In genomic region chr10:85858776-85859515, GRCh38 we compare ENCODE assay signal across 32 cellular contexts.
"Had no signal": no experiment of that assay in that cellular context is flagged by ENCODE, and none has a peak within 500 bp of the region (broad histone marks: within the 10 kb centered on the region; RNA-seq: fewer than 3 reads in every experiment).

No MANE protein-coding gene starts in this region.

- H3K27me3 ChIP-seq: body of pancreas, cardiac muscle cell, colonic mucosa, foreskin keratinocyte, gastrocnemius medialis, heart left ventricle had no signal

- H3K9me3 Mint-ChIP-seq: activated B cell treated with CpG ODN at 0.5 μM for 24 hours; activated CD4-positive, alpha-beta memory T cell treated with anti-CD3 and anti-CD28 coated beads for 36 hours; activated CD4-positive, alpha-beta T cell treated with anti-CD3 and anti-CD28 coated beads, Interleukin-2, amount 10 ng/mL, durations not matched to agents 24 days and 14 days; activated naive CD4-positive, alpha-beta T cell treated with anti-CD3 and anti-CD28 coated beads, Interleukin-2, amount 10 ng/mL, durations not matched to agents 7 days and 5 days; activated naive CD8-positive, alpha-beta T cell treated with anti-CD3 and anti-CD28 coated beads, Interleukin-2, amount 10 ng/mL, durations not matched to agents 7 days and 5 days; activated T-cell treated with anti-CD3 and anti-CD28 coated beads, Interleukin-2, amount 50 U/mL, for 24 hours; T-helper 2 cell treated with Interferon-gamma antibody and Interleukin-4, amounts not matched to agents 5 μg/mL and 100 μg/mL, for 36 hours had no signal

- H3K4me3 ChIP-seq: body of pancreas, cardiac muscle cell, colonic mucosa, gastrocnemius medialis, heart left ventricle had no signal

- H3K9me3 ChIP-seq: body of pancreas, colonic mucosa, gastrocnemius medialis, heart left ventricle had no signal

- H3K36me3 ChIP-seq: cardiac muscle cell, colonic mucosa, gastrocnemius medialis, heart left ventricle, WERI-Rb-1 had no signal

- H3K4me1 Mint-ChIP-seq: activated B cell treated with CpG ODN at 0.5 μM for 24 hours; activated CD4-positive, alpha-beta T cell treated with anti-CD3 and anti-CD28 coated beads for 36 hours; activated CD4-positive, alpha-beta T cell treated with anti-CD3 and anti-CD28 coated beads, Interleukin-2, amount 10 ng/mL, durations not matched to agents 24 days and 14 days; activated CD8-positive, alpha-beta memory T cell treated with anti-CD3 and anti-CD28 coated beads, Interleukin-2, amount 10 ng/mL, durations not matched to agents 7 days and 5 days; activated naive CD4-positive, alpha-beta T cell treated with anti-CD3 and anti-CD28 coated beads, Interleukin-2, amount 10 ng/mL, durations not matched to agents 7 days and 5 days; activated naive CD8-positive, alpha-beta T cell treated with anti-CD3 and anti-CD28 coated beads, Interleukin-2, amount 10 ng/mL, durations not matched to agents 7 days and 5 days; T-helper 17 cell had no signal

- H3K27me3 Mint-ChIP-seq: activated CD4-positive, alpha-beta T cell treated with anti-CD3 and anti-CD28 coated beads, Interleukin-2, amount 10 ng/mL, durations not matched to agents 24 days and 14 days; activated naive CD8-positive, alpha-beta T cell treated with anti-CD3 and anti-CD28 coated beads, Interleukin-2, amount 10 ng/mL, durations not matched to agents 7 days and 5 days had no signal

- ATAC-seq: activated CD4-positive, alpha-beta T cell treated with anti-CD3 and anti-CD28 coated beads for 36 hours; activated CD4-positive, CD25-positive, alpha-beta regulatory T cell treated with anti-CD3 and anti-CD28 coated beads, Interleukin-2, amount 50 U/mL, for 24 hours; activated CD8-positive, alpha-beta memory T cell treated with anti-CD3 and anti-CD28 coated beads, Interleukin-2, amount 10 ng/mL, durations not matched to agents 7 days and 5 days; activated CD8-positive, alpha-beta T cell treated with anti-CD3 and anti-CD28 coated beads, Interleukin-2, amount 10 ng/mL, durations not matched to agents 7 days and 5 days; activated naive CD4-positive, alpha-beta T cell treated with anti-CD3 and anti-CD28 coated beads, Interleukin-2, amount 50 U/mL, for 72 hours; activated T-cell treated with anti-CD3 and anti-CD28 coated beads, Interleukin-2, amount 50 U/mL, for 72 hours; body of pancreas; esophagus mucosa; foreskin keratinocyte; gastrocnemius medialis; heart left ventricle; T-helper 17 cell had no signal

- H3K4me1 ChIP-seq: body of pancreas, colonic mucosa, foreskin keratinocyte, gastrocnemius medialis, heart left ventricle had no signal

- H3K27ac Mint-ChIP-seq: activated B cell treated with CpG ODN at 0.5 μM for 24 hours; activated CD4-positive, alpha-beta memory T cell treated with anti-CD3 and anti-CD28 coated beads for 36 hours; activated CD4-positive, alpha-beta T cell treated with anti-CD3 and anti-CD28 coated beads for 36 hours; activated CD4-positive, alpha-beta T cell treated with anti-CD3 and anti-CD28 coated beads, Interleukin-2, amount 10 ng/mL, durations not matched to agents 24 days and 14 days; activated CD8-positive, alpha-beta memory T cell treated with anti-CD3 and anti-CD28 coated beads, Interleukin-2, amount 10 ng/mL, durations not matched to agents 7 days and 5 days; activated CD8-positive, alpha-beta T cell treated with anti-CD3 and anti-CD28 coated beads, Interleukin-2, amount 10 ng/mL, durations not matched to agents 7 days and 5 days; activated naive CD4-positive, alpha-beta T cell treated with anti-CD3 and anti-CD28 coated beads, Interleukin-2, amount 10 ng/mL, durations not matched to agents 7 days and 5 days; activated naive CD8-positive, alpha-beta T cell treated with anti-CD3 and anti-CD28 coated beads, Interleukin-2, amount 10 ng/mL, durations not matched to agents 7 days and 5 days; activated T-cell treated with anti-CD3 and anti-CD28 coated beads, Interleukin-2, amount 50 U/mL, for 24 hours; activated T-cell treated with anti-CD3 and anti-CD28 coated beads, Interleukin-2, amount 50 U/mL, for 72 hours; T-helper 17 cell; T-helper 2 cell treated with Interferon-gamma antibody and Interleukin-4, amounts not matched to agents 5 μg/mL and 100 μg/mL, for 36 hours had no signal

- H3K27ac ChIP-seq: body of pancreas, cardiac muscle cell, colonic mucosa, foreskin keratinocyte, gastrocnemius medialis, heart left ventricle, WERI-Rb-1 had no signal

- H3K36me3 Mint-ChIP-seq: activated CD4-positive, alpha-beta memory T cell treated with anti-CD3 and anti-CD28 coated beads for 36 hours; activated CD8-positive, alpha-beta memory T cell treated with anti-CD3 and anti-CD28 coated beads, Interleukin-2, amount 10 ng/mL, durations not matched to agents 7 days and 5 days; activated naive CD4-positive, alpha-beta T cell treated with anti-CD3 and anti-CD28 coated beads, Interleukin-2, amount 10 ng/mL, durations not matched to agents 7 days and 5 days; activated naive CD4-positive, alpha-beta T cell treated with anti-CD3 and anti-CD28 coated beads, Interleukin-2, amount 50 U/mL, for 72 hours; activated naive CD8-positive, alpha-beta T cell treated with anti-CD3 and anti-CD28 coated beads, Interleukin-2, amount 10 ng/mL, durations not matched to agents 7 days and 5 days had no signal

- DNase-seq: activated B cell treated with CpG ODN at 0.5 μM for 24 hours; activated CD4-positive, alpha-beta memory T cell treated with anti-CD3 and anti-CD28 coated beads for 36 hours; activated CD4-positive, alpha-beta T cell treated with anti-CD3 and anti-CD28 coated beads for 36 hours; activated CD4-positive, alpha-beta T cell treated with anti-CD3 and anti-CD28 coated beads, Interleukin-2, amount 10 ng/mL, durations not matched to agents 24 days and 14 days; activated CD8-positive, alpha-beta memory T cell treated with anti-CD3 and anti-CD28 coated beads, Interleukin-2, amount 10 ng/mL, durations not matched to agents 7 days and 5 days; activated CD8-positive, alpha-beta memory T cell treated with anti-CD3 and anti-CD28 coated beads, Interleukin-2, amount 50 U/mL, for 48 hours; activated CD8-positive, alpha-beta T cell treated with anti-CD3 and anti-CD28 coated beads, Interleukin-2, amount 10 ng/mL, durations not matched to agents 7 days and 5 days; activated gamma-delta T cell; activated naive CD4-positive, alpha-beta T cell; activated naive CD4-positive, alpha-beta T cell treated with anti-CD3 and anti-CD28 coated beads, Interleukin-2, amount 10 ng/mL, durations not matched to agents 7 days and 5 days; activated naive CD8-positive, alpha-beta T cell treated with anti-CD3 and anti-CD28 coated beads, Interleukin-2, amount 10 ng/mL, durations not matched to agents 7 days and 5 days; activated T-cell treated with anti-CD3 and anti-CD28 coated beads for 4 hours; activated T-cell treated with anti-CD3 and anti-CD28 coated beads, Interleukin-2, amount 50 U/mL, for 24 hours; activated T-cell treated with anti-CD3 and anti-CD28 coated beads, Interleukin-2, amount 50 U/mL, for 72 hours; body of pancreas; central memory CD4-positive, alpha-beta T cell; cerebellar nuclear complex; colonic mucosa; effector CD8-positive, alpha-beta T cell; foreskin keratinocyte; gastrocnemius medialis; glutamatergic neuron; heart left ventricle; T-helper 1 cell; T-helper 17 cell; T1000; WERI-Rb-1 had no signal

- H3K4me3 Mint-ChIP-seq: activated B cell treated with CpG ODN at 0.5 μM for 24 hours; activated CD4-positive, alpha-beta memory T cell treated with anti-CD3 and anti-CD28 coated beads for 36 hours; activated CD4-positive, alpha-beta T cell treated with anti-CD3 and anti-CD28 coated beads for 36 hours; activated CD4-positive, alpha-beta T cell treated with anti-CD3 and anti-CD28 coated beads, Interleukin-2, amount 10 ng/mL, durations not matched to agents 24 days and 14 days; activated CD8-positive, alpha-beta memory T cell treated with anti-CD3 and anti-CD28 coated beads, Interleukin-2, amount 10 ng/mL, durations not matched to agents 7 days and 5 days; activated CD8-positive, alpha-beta T cell treated with anti-CD3 and anti-CD28 coated beads, Interleukin-2, amount 10 ng/mL, durations not matched to agents 7 days and 5 days; activated naive CD4-positive, alpha-beta T cell treated with anti-CD3 and anti-CD28 coated beads, Interleukin-2, amount 10 ng/mL, durations not matched to agents 7 days and 5 days; activated naive CD8-positive, alpha-beta T cell treated with anti-CD3 and anti-CD28 coated beads, Interleukin-2, amount 10 ng/mL, durations not matched to agents 7 days and 5 days; activated T-cell treated with anti-CD3 and anti-CD28 coated beads, Interleukin-2, amount 50 U/mL, for 24 hours; activated T-cell treated with anti-CD3 and anti-CD28 coated beads, Interleukin-2, amount 50 U/mL, for 72 hours; T-helper 17 cell; T-helper 2 cell treated with Interferon-gamma antibody and Interleukin-4, amounts not matched to agents 5 μg/mL and 100 μg/mL, for 36 hours had no signal
